ENCODE assay signal across 9 cellular contexts in genomic region chr1:8016244-8017241, GRCh38. TPM values are rescaled to one million over a fixed set of nuclear protein-coding genes. Genes with fewer than 3 reads are reported as not detected.
A peak's percentile ranks its signal among the peaks of the same experiment; 100 is the strongest.
DNase-seq lines count a peak whose midpoint lies in the region; ATAC-seq and TF ChIP-seq lines count a peak whose summit lies in the region.
"Had no signal": no experiment of that assay in that cellular context is flagged by ENCODE, and none has a peak within 500 bp of the region (broad histone marks: within the 10 kb centered on the region; RNA-seq: fewer than 3 reads in every experiment).

No MANE protein-coding gene starts in this region.

- H3K36me3 ChIP-seq in mesenchymal stem cell (ENCODE audit: control insufficient read depth in 1 of 2, insufficient read depth in 2 of 2, low read depth in 1 of 2, low read length in 2 of 2): peaks cover 16 to 32% of the 10 kb centered on the region in 2 experiments
- peaks cover 32% of the 10 kb centered on the region for H3K36me3 ChIP-seq in upper lobe of right lung

- peak overlapping the region in 3 of 5 experiments; percentile 2 to 46 (median 43) for H3K27ac Mint-ChIP-seq in brain

- H4K91ac ChIP-seq in mesenchymal stem cell (ENCODE audit: low read length): no peak overlapping the region

- intact Hi-C loops in upper lobe of right lung (cut with DNase I) (no loop called here), lower leg skin (cut with DNase I; ENCODE audit: low total_unique reads) (no loop called here)

- no peak overlapping the region for H2BK15ac ChIP-seq in mesenchymal stem cell (ENCODE audit: low read depth, poor library complexity, severe bottlenecking)

- DNase-seq in NCI-H1694 treated with DMSO at 0.1 percent for 48 hours (lab: John Stamatoyannopoulos, UW) (peak; percentile 6), NCI-H1694 (lab: John Stamatoyannopoulos, UW) (no peak), mesenchymal stem cell (peak; percentile 43), upper lobe of right lung (no peak), lower leg skin (ENCODE audit: low spot score in 2 of 2) (no peak), retina (no peak)
- DNase-seq: activated gamma-delta T cell treated with Interleukin-2 at 50 U/mL for 16 hours had no signal

- no peaks in the 10 kb centered on the region for H3K27me3 ChIP-seq in mesenchymal stem cell (ENCODE audit: control insufficient read depth in 1 of 2, insufficient read depth in 1 of 2, low read length in 2 of 2)
- H3K27me3 ChIP-seq in upper lobe of right lung: no peaks in the 10 kb centered on the region

- no peak for TF ChIP-seq POLR2A in lower leg skin (IDR thresholded peaks at IDR 0.05)

- no peak overlapping the region for H3K23ac ChIP-seq in mesenchymal stem cell (ENCODE audit: low read length in 2 of 2)

- H3K9me3 ChIP-seq in mesenchymal stem cell (ENCODE audit: control insufficient read depth, low read length): no peaks in the 10 kb centered on the region
- no peaks in the 10 kb centered on the region for H3K9me3 ChIP-seq in upper lobe of right lung

- peak overlapping the region in 1 of 2 experiments; percentile 43 for H3K4me3 ChIP-seq in mesenchymal stem cell (ENCODE audit: insufficient read depth in 1 of 2, low read depth in 1 of 2, low read length in 2 of 2)
- H3K4me3 ChIP-seq in upper lobe of right lung: no peak overlapping the region
- no peak overlapping the region for H3K4me3 ChIP-seq in lower leg skin (ENCODE audit: low read depth, poor library complexity, severe bottlenecking)

- H3K27ac ChIP-seq in mesenchymal stem cell (ENCODE audit: low read length, poor library complexity, severe bottlenecking) (no peak overlapping the region), upper lobe of right lung (peak overlapping the region; percentile 49)

- 28% methylated on average over 3 of the region's 4 CpGs for WGBS in mesenchymal stem cell
- WGBS in lower leg skin, 2 donors: 28 to 34% methylated on average over 4 of the region's 4 CpGs

- H3K14ac ChIP-seq in mesenchymal stem cell (ENCODE audit: low read length in 2 of 2): no peak overlapping the region

- H3K4me3 Mint-ChIP-seq in brain: peak overlapping the region in 4 of 5 experiments; percentile 5 to 62 (median 14)

- peaks cover 6% of the 10 kb centered on the region for H3K4me1 ChIP-seq in mesenchymal stem cell (ENCODE audit: control insufficient read depth, insufficient read depth, low read depth, low read length)
- H3K4me1 ChIP-seq in upper lobe of right lung: peaks cover 51% of the 10 kb centered on the region

- no peak overlapping the region for H3K18ac ChIP-seq in mesenchymal stem cell (ENCODE audit: low read depth in 1 of 2, low read length in 2 of 2)

- peaks cover 10% of the 10 kb centered on the region for H3K36me3 Mint-ChIP-seq in brain

- H3K9me3 Mint-ChIP-seq in brain: no peaks in the 10 kb centered on the region

- ATAC-seq in upper lobe of right lung: no peak
- no peak for ATAC-seq in HG02763 (IDR thresholded peaks at IDR 0.05; ENCODE audit: unreplicated experiment)

- no peak for TF ChIP-seq CTCF in brain (conservative IDR thresholded peaks at IDR 0.05)
- no peak for TF ChIP-seq CTCF in upper lobe of right lung (IDR thresholded peaks at IDR 0.05)
- TF ChIP-seq CTCF in lower leg skin (IDR thresholded peaks at IDR 0.05): no peak

- H2BK12ac ChIP-seq in mesenchymal stem cell (ENCODE audit: low read length in 2 of 2): no peak overlapping the region

- H2AK5ac ChIP-seq in mesenchymal stem cell (ENCODE audit: low read length, severe bottlenecking): no peak overlapping the region

- H3K9ac ChIP-seq in mesenchymal stem cell (ENCODE audit: low read length): peak overlapping the region; percentile 79

- no peak overlapping the region for H3K4me2 ChIP-seq in mesenchymal stem cell (ENCODE audit: low read length, poor library complexity, severe bottlenecking)

- H2BK5ac ChIP-seq in mesenchymal stem cell (ENCODE audit: low read depth, low read length, poor library complexity, severe bottlenecking): no peak overlapping the region

- H4K8ac ChIP-seq in mesenchymal stem cell (ENCODE audit: low read length): no peak overlapping the region

- peaks cover 67% of the 10 kb centered on the region for H3K4me1 Mint-ChIP-seq in brain

- no peaks in the 10 kb centered on the region for H3K27me3 Mint-ChIP-seq in brain

- no peak overlapping the region for H2BK120ac ChIP-seq in mesenchymal stem cell (ENCODE audit: low read depth, low read length)

- H2AFZ ChIP-seq in mesenchymal stem cell (ENCODE audit: low read depth, low read length): no peak overlapping the region

- peaks cover 14% of the 10 kb centered on the region for H3K79me1 ChIP-seq in mesenchymal stem cell (replicated peaks; ENCODE audit: low read length, poor library complexity, severe bottlenecking)

- H3K4ac ChIP-seq in mesenchymal stem cell (ENCODE audit: low read depth in 1 of 2, low read length in 2 of 2): no peak overlapping the region

RNA-seq across cellular contexts. Expression of gene ERRFI1, which starts 9.6 kb away (rescaled TPM):
- 8.9 TPM for polyA plus RNA-seq in brain (ENCODE audit: insufficient read depth, low read depth, low replicate concordance)
- 109 TPM for polyA plus RNA-seq in mesenchymal stem cell (2013, experiment 1 of 2)
- polyA plus RNA-seq in mesenchymal stem cell (2013, experiment 2 of 2): 106 TPM
- total RNA-seq in upper lobe of right lung (92.8 TPM), lower leg skin (100 to 1,000 TPM in 3 of 4 donors, 10 to 100 TPM in 1; 93.6 to 566 (median 163) TPM)

RNA-seq across cellular contexts. Expression of gene PARK7, which starts 55.0 kb away (rescaled TPM):
- polyA plus RNA-seq in brain (ENCODE audit: insufficient read depth, low read depth, low replicate concordance): 495 TPM
- 232 TPM for polyA plus RNA-seq in mesenchymal stem cell (2013, experiment 1 of 2)
- polyA plus RNA-seq in mesenchymal stem cell (2013, experiment 2 of 2): 236 TPM
- total RNA-seq in upper lobe of right lung (184 TPM), lower leg skin (10 to 100 TPM; 74.8 to 94.0 (median 87.8) TPM)

Comparison
In these comparisons a context has a peak if more than half of its experiments do, and no peak if none do; other contexts are left out.
1. DNase-seq: peak in NCI-H1694 treated with DMSO at 0.1 percent for 48 hours (single experiment) and mesenchymal stem cell (single experiment); none in NCI-H1694 (single experiment), upper lobe of right lung (single experiment), lower leg skin (0 of 2) and retina (single experiment).